8 cellular contexts compared by ENCODE assay signal in genomic region chr16:56588781-56589140, GRCh38. TPM values are rescaled to one million over a fixed set of nuclear protein-coding genes. Genes with fewer than 3 reads are reported as not detected.
A peak's percentile ranks its signal among the peaks of the same experiment; 100 is the strongest.
DNase-seq lines count a peak whose midpoint lies in the region; ATAC-seq, FAIRE-seq and TF ChIP-seq lines count a peak whose summit lies in the region.

No MANE protein-coding gene starts in this region.

- H3K4me3 Mint-ChIP-seq in neural crest cell: peak overlapping the region; percentile 83

- ATAC-seq in A549 (no peak), left lobe of liver (no peak)

- TF ChIP-seq RAD21 in A549 (conservative IDR thresholded peaks at IDR 0.05 in 1 of 2, IDR thresholded peaks at IDR 0.05 in 1 of 2): no peak

- no peak for DNase-seq in A549 (ENCODE audit: low read depth in 1 of 2, low spot score in 1 of 2)
- no peak for DNase-seq in effector memory CD4-positive, alpha-beta T cell
- no peak for DNase-seq in neural crest cell (ENCODE audit: low read depth, low spot score)
- no peak for DNase-seq in ACHN
- no peak for DNase-seq in NCI-H2081 treated with DMSO at 0.1 percent for 48 hours (lab: John Stamatoyannopoulos, UW)
- no peak for DNase-seq in left lobe of liver (ENCODE audit: low spot score)
- DNase-seq in iPS-NIHi7 (ENCODE audit: extremely low spot score): no peak

- no peak for TF ChIP-seq EP300 in A549 (IDR thresholded peaks at IDR 0.05)

- no peak overlapping the region for H3K27ac Mint-ChIP-seq in neural crest cell (ENCODE audit: unreplicated experiment)

- POLR2A ChIA-PET in A549 (lab: Yijun Ruan, JAX): no interaction called here

- WGBS in A549 (ENCODE audit: missing lambda C conversion rate): 86% methylated on average over 9 of the region's 9 CpGs

- no peak for FAIRE-seq in A549 (lab: Jason Lieb, UNC)

- peaks cover 13% of the 10 kb centered on the region for H3K4me1 Mint-ChIP-seq in neural crest cell

- no peak overlapping the region for H3K9ac ChIP-seq in HUES6 (ENCODE audit: low read length)

- TF ChIP-seq POLR2A in A549 (IDR thresholded peaks at IDR 0.05; ENCODE audit: low read length): no peak

- H3K4me1 ChIP-seq in A549 (no peaks in the 10 kb centered on the region), HUES6 (ENCODE audit: control insufficient read depth, insufficient read depth, low read length) (0 out of 2 replicates have a peak, but pooled peaks cover 5% of the 10 kb centered on the region)
- H3K4me1 ChIP-seq in effector memory CD4-positive, alpha-beta T cell (ENCODE audit: control insufficient read depth, insufficient read depth, low read length, poor library complexity, severe bottlenecking): peaks cover 9% of the 10 kb centered on the region

- H3K36me3 Mint-ChIP-seq in neural crest cell (ENCODE audit: low read depth): no peaks in the 10 kb centered on the region

- TF ChIP-seq CTCF in A549 (IDR thresholded peaks at IDR 0.05): no peak
- no peak for TF ChIP-seq CTCF in neural crest cell (conservative IDR thresholded peaks at IDR 0.05)

- no peaks in the 10 kb centered on the region for H3K9me3 ChIP-seq in A549
- no peaks in the 10 kb centered on the region for H3K9me3 ChIP-seq in HUES6 (ENCODE audit: control insufficient read depth, insufficient read depth, low read depth, low read length)
- no peaks in the 10 kb centered on the region for H3K9me3 ChIP-seq in effector memory CD4-positive, alpha-beta T cell (ENCODE audit: control insufficient read depth, low read length)

- H3K9me3 Mint-ChIP-seq in neural crest cell: no peaks in the 10 kb centered on the region

- H3K4me3 ChIP-seq in A549 (peak overlapping the region; percentile 36), HUES6 (ENCODE audit: low read depth, low read length) (peak overlapping the region; percentile 57)
- peak overlapping the region; percentile 54 for H3K4me3 ChIP-seq in effector memory CD4-positive, alpha-beta T cell (ENCODE audit: insufficient read depth, low read depth, low read length, poor library complexity, severe bottlenecking)

- peaks cover 85% of the 10 kb centered on the region for H3K27me3 Mint-ChIP-seq in neural crest cell (ENCODE audit: low read depth)

- H3K27ac ChIP-seq in A549: no peak overlapping the region
- H3K27ac ChIP-seq in HUES6 (ENCODE audit: low read depth, low read length): no peak overlapping the region
- no peak overlapping the region for H3K27ac ChIP-seq in effector memory CD4-positive, alpha-beta T cell (ENCODE audit: insufficient read depth, low read length, poor library complexity, severe bottlenecking)

- CTCF ChIA-PET in A549 (lab: Yijun Ruan, JAX): interaction anchor here (1.0 to 1.4 kb wide), 3 partner anchors 12 to 66 kb away, joined by 3 to 4 read pairs (median 3); no protein-coding TSS in a partner anchor

- peak overlapping the region; percentile 83 for H3K4me2 ChIP-seq in A549

- H3K36me3 ChIP-seq in HUES6 (ENCODE audit: control insufficient read depth, insufficient read depth, low read length): no peaks in the 10 kb centered on the region
- H3K36me3 ChIP-seq in effector memory CD4-positive, alpha-beta T cell (ENCODE audit: control insufficient read depth, insufficient read depth, low read length): no peaks in the 10 kb centered on the region

- in situ Hi-C loops in ACHN (cut with HindIII; ENCODE audit: low pct_ligation_motif_present, low pct_unique_long_range_greater_than_20kb, low sequenced_read_pairs): no loop called here

- H3K27me3 ChIP-seq in HUES6 (ENCODE audit: control insufficient read depth, insufficient read depth, low read length): peaks cover 83% of the 10 kb centered on the region
- H3K27me3 ChIP-seq in effector memory CD4-positive, alpha-beta T cell (replicated peaks; ENCODE audit: control insufficient read depth, insufficient read depth, low read length, poor library complexity, severe bottlenecking): peaks cover 16% of the 10 kb centered on the region

TF ChIP-seq in A549, 52 proteins besides CTCF, POLR2A, EP300 and RAD21:
- no peak for TF ChIP-seq JUN (IDR thresholded peaks at IDR 0.05)
- TF ChIP-seq HDAC2 (IDR thresholded peaks at IDR 0.05): no peak
- TF ChIP-seq ATOH8 (CRISPR knock-in tag; IDR thresholded peaks at IDR 0.05; ENCODE audit: low read depth): no peak
- no peak for TF ChIP-seq HOXA7 (CRISPR knock-in tag; IDR thresholded peaks at IDR 0.05)
- no peak for TF ChIP-seq PHF8 (IDR thresholded peaks at IDR 0.05; ENCODE audit: borderline replicate concordance, low read depth)
- TF ChIP-seq ZNF302 (CRISPR knock-in tag; IDR thresholded peaks at IDR 0.05): no peak
- no peak for TF ChIP-seq E2F6 (IDR thresholded peaks at IDR 0.05; ENCODE audit: borderline replicate concordance, low read depth)
- no peak for TF ChIP-seq BCL3 (IDR thresholded peaks at IDR 0.05)
- no peak for TF ChIP-seq JUNB (IDR thresholded peaks at IDR 0.05)
- no peak for TF ChIP-seq ZC3H11A (IDR thresholded peaks at IDR 0.05)
- TF ChIP-seq MAX (IDR thresholded peaks at IDR 0.05): no peak
- no peak for TF ChIP-seq EHF (CRISPR knock-in tag; IDR thresholded peaks at IDR 0.05)
- TF ChIP-seq SMC3 (IDR thresholded peaks at IDR 0.05): no peak
- TF ChIP-seq RNF2 (IDR thresholded peaks at IDR 0.05; ENCODE audit: borderline replicate concordance, low read depth): no peak
- TF ChIP-seq ESRRA (IDR thresholded peaks at IDR 0.05; ENCODE audit: borderline replicate concordance, low read length): no peak
- no peak for TF ChIP-seq MAFK (IDR thresholded peaks at IDR 0.05; ENCODE audit: partially characterized antibody)
- no peak for TF ChIP-seq FOSL2 (IDR thresholded peaks at IDR 0.05)
- no peak for TF ChIP-seq FOSL2 (CRISPR knock-in tag; IDR thresholded peaks at IDR 0.05)

RNA-seq across cellular contexts. Expression of gene MT3, which starts 0.6 kb away (rescaled TPM):
- polyA plus RNA-seq in A549 (2011; rRNA removed) (0.16 and 0.24 TPM in 2 replicates), A549 (2017; fragmentation: RNase III; extraction: RNeasy Plus Mini Kit Qiagen cat#74134 plus additional on column Dnase treatment) (0.21 TPM in 1 of 3 replicates, not detected in the others)
- 0.11 TPM in 1 of 2 replicates, not detected in the other for polyA plus RNA-seq in A549 (2012; cell fraction: cytosol; rRNA removed)
- polyA plus RNA-seq in A549 (2012; cell fraction: nucleus; rRNA removed): not detected in 2 replicates
- not detected in 2 replicates for polyA minus RNA-seq in A549 (2011; rRNA and poly(A)+ RNA removed)
- total RNA-seq in neural crest cell (not detected in 2 replicates), left lobe of liver (not detected)

RNA-seq across cellular contexts. Expression of gene MT2A, which starts 19.6 kb away (rescaled TPM):
- 39.1 and 69.4 TPM in 2 replicates for polyA plus RNA-seq in A549 (2011; rRNA removed)
- polyA plus RNA-seq in A549 (2012; cell fraction: cytosol; rRNA removed): 156 and 189 TPM in 2 replicates
- 154 and 179 TPM in 2 replicates for polyA plus RNA-seq in A549 (2012; cell fraction: nucleus; rRNA removed)
- 228 to 316 TPM (median 305 TPM) in 3 replicates for polyA plus RNA-seq in A549 (2017; fragmentation: RNase III; extraction: RNeasy Plus Mini Kit Qiagen cat#74134 plus additional on column Dnase treatment)
- polyA minus RNA-seq in A549 (2011; rRNA and poly(A)+ RNA removed): 18.9 and 29.2 TPM in 2 replicates
- 11.6 and 13.8 TPM in 2 replicates for total RNA-seq in neural crest cell
- total RNA-seq in left lobe of liver: 3,908 TPM

RNA-seq across cellular contexts. Expression of gene MT4, which starts 23.9 kb away (rescaled TPM):
- polyA plus RNA-seq in A549 (2011; rRNA removed) (not detected in 2 replicates), A549 (2017; fragmentation: RNase III; extraction: RNeasy Plus Mini Kit Qiagen cat#74134 plus additional on column Dnase treatment) (not detected in 3 replicates)
- not detected in 2 replicates for polyA plus RNA-seq in A549 (2012; cell fraction: cytosol; rRNA removed)
- polyA plus RNA-seq in A549 (2012; cell fraction: nucleus; rRNA removed): not detected in 2 replicates
- polyA minus RNA-seq in A549 (2011; rRNA and poly(A)+ RNA removed): not detected in 2 replicates
- total RNA-seq in neural crest cell (not detected in 2 replicates), left lobe of liver (not detected)

RNA-seq across cellular contexts. Expression of gene MT1E, which starts 36.8 kb away (rescaled TPM):
- polyA plus RNA-seq in A549 (2011; rRNA removed) (not detected in 2 replicates), A549 (2017; fragmentation: RNase III; extraction: RNeasy Plus Mini Kit Qiagen cat#74134 plus additional on column Dnase treatment) (not detected in 3 replicates)
- not detected in 2 replicates for polyA plus RNA-seq in A549 (2012; cell fraction: cytosol; rRNA removed)
- not detected in 2 replicates for polyA plus RNA-seq in A549 (2012; cell fraction: nucleus; rRNA removed)
- not detected in 2 replicates for polyA minus RNA-seq in A549 (2011; rRNA and poly(A)+ RNA removed)
- total RNA-seq in neural crest cell (0.49 and 0.59 TPM in 2 replicates), left lobe of liver (1,576 TPM)

RNA-seq across cellular contexts. Expression of gene MT1M, which starts 43.7 kb away (rescaled TPM):
- polyA plus RNA-seq in A549 (2011; rRNA removed): not detected in 2 replicates
- polyA plus RNA-seq in A549 (2012; cell fraction: cytosol; rRNA removed): not detected in 2 replicates
- not detected in 2 replicates for polyA plus RNA-seq in A549 (2012; cell fraction: nucleus; rRNA removed)
- polyA plus RNA-seq in A549 (2017; fragmentation: RNase III; extraction: RNeasy Plus Mini Kit Qiagen cat#74134 plus additional on column Dnase treatment): not detected in 3 replicates
- not detected in 2 replicates for polyA minus RNA-seq in A549 (2011; rRNA and poly(A)+ RNA removed)
- total RNA-seq in neural crest cell: not detected in 2 replicates
- 546 TPM for total RNA-seq in left lobe of liver

Comparison
In these comparisons a context has a peak if more than half of its experiments do, and no peak if none do; other contexts are left out.
1. RNA of gene MT2A, which starts 19.6 kb away (total RNA-seq): 3,908 TPM in left lobe of liver (single experiment); 11.6 to 13.8 TPM in neural crest cell; every median in the first group is over 100 times any median in the second.
2. Peak in every context shown above with its lines, with median percentiles within 50 percentile points of each other: H3K4me3 ChIP-seq.